13 cellular contexts compared by ENCODE assay signal in the genomic region with DNA sequence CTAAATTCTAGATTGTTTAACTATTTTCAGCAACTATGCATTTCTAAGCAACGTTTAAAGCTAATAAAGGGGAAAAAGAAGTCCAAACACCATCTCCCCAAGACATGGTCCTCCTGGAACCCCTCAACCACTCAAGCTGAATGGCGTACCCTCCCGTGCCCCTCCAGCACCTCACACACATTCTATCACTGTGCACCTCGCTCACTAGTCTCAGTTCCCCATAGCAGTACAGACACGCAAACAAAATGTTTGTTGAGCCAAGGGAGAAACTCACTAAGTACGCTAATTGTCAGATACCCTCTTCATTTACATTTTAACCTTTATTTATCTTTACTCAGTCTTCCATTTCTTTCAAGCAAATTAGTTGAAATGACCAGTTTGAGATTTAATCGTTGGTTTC.
DNase-seq lines count a peak whose midpoint lies in the region; ATAC-seq and FAIRE-seq lines count a peak whose summit lies in the region.
"Had no signal": no experiment of that assay in that cellular context is flagged by ENCODE, and none has a peak within 500 bp of the region (broad histone marks: within the 10 kb centered on the region; RNA-seq: fewer than 3 reads in every experiment).

No MANE protein-coding gene starts in this region.

- ATAC-seq in GM21390 (IDR thresholded peaks at IDR 0.05; ENCODE audit: unreplicated experiment) (peak; percentile 60), HG03095 (IDR thresholded peaks at IDR 0.05; ENCODE audit: unreplicated experiment) (peak; percentile 66), HG03135 (IDR thresholded peaks at IDR 0.05; ENCODE audit: unreplicated experiment) (no peak)
- no peak for ATAC-seq in activated naive CD8-positive, alpha-beta T cell treated with anti-CD3 and anti-CD28 coated beads, Interleukin-2, amount 50 U/mL, for 24 hours
- ATAC-seq: natural killer cell treated with Interleukin-12 subunit alpha and Interleukin-12 subunit beta and Interleukin-15 and Interleukin-18, amount 100 ng/mL, for 72 hours had no signal

- peak overlapping the region; percentile 36 for H3K27ac Mint-ChIP-seq in activated naive CD8-positive, alpha-beta T cell treated with anti-CD3 and anti-CD28 coated beads, Interleukin-2, amount 50 U/mL, for 24 hours
- H3K27ac Mint-ChIP-seq: natural killer cell treated with Interleukin-12 subunit alpha and Interleukin-12 subunit beta and Interleukin-15 and Interleukin-18, amount 100 ng/mL, for 72 hours had no signal

- H3K36me3 Mint-ChIP-seq in activated naive CD8-positive, alpha-beta T cell treated with anti-CD3 and anti-CD28 coated beads, Interleukin-2, amount 50 U/mL, for 24 hours (ENCODE audit: low read depth), result peaks cover 2% of the 10 kb centered on the region
- H3K36me3 Mint-ChIP-seq: natural killer cell treated with Interleukin-12 subunit alpha and Interleukin-12 subunit beta and Interleukin-15 and Interleukin-18, amount 100 ng/mL, for 72 hours had no signal

- FAIRE-seq in GM18507 (lab: Jason Lieb, UNC), result peak; percentile 84
- FAIRE-seq: RCC 7860 had no signal

- peaks cover 31% of the 10 kb centered on the region for H3K4me1 Mint-ChIP-seq in activated naive CD8-positive, alpha-beta T cell treated with anti-CD3 and anti-CD28 coated beads, Interleukin-2, amount 50 U/mL, for 24 hours

- H3K4me3 Mint-ChIP-seq in activated naive CD8-positive, alpha-beta T cell treated with anti-CD3 and anti-CD28 coated beads, Interleukin-2, amount 50 U/mL, for 24 hours, result no peak overlapping the region
- H3K4me3 Mint-ChIP-seq: natural killer cell treated with Interleukin-12 subunit alpha and Interleukin-12 subunit beta and Interleukin-15 and Interleukin-18, amount 100 ng/mL, for 72 hours had no signal

- no peaks in the 10 kb centered on the region for H3K27me3 Mint-ChIP-seq in activated naive CD8-positive, alpha-beta T cell treated with anti-CD3 and anti-CD28 coated beads, Interleukin-2, amount 50 U/mL, for 24 hours
- H3K27me3 Mint-ChIP-seq: natural killer cell treated with Interleukin-12 subunit alpha and Interleukin-12 subunit beta and Interleukin-15 and Interleukin-18, amount 100 ng/mL, for 72 hours had no signal

- peak; percentile 32 for DNase-seq in GM18507 (ENCODE audit: extremely low spot score, insufficient read length, low read depth)
- no peak for DNase-seq in activated naive CD8-positive, alpha-beta T cell treated with anti-CD3 and anti-CD28 coated beads, Interleukin-2, amount 50 U/mL, for 24 hours
- no peak for DNase-seq in NCI-H1105 (lab: John Stamatoyannopoulos, UW)
- no peak for DNase-seq in NCI-H1417 (lab: John Stamatoyannopoulos, UW)
- DNase-seq in NCI-H2107 (lab: John Stamatoyannopoulos, UW), result no peak
- DNase-seq: H7, T1000, uterus had no signal

- no peaks in the 10 kb centered on the region for H3K9me3 Mint-ChIP-seq in activated naive CD8-positive, alpha-beta T cell treated with anti-CD3 and anti-CD28 coated beads, Interleukin-2, amount 50 U/mL, for 24 hours
- H3K9me3 Mint-ChIP-seq: natural killer cell treated with Interleukin-12 subunit alpha and Interleukin-12 subunit beta and Interleukin-15 and Interleukin-18, amount 100 ng/mL, for 72 hours had no signal

Comparison
In these comparisons a context has a peak if more than half of its experiments do, and no peak if none do; other contexts are left out.
1. ATAC-seq: peak in GM21390 (single experiment) and HG03095 (single experiment); none in activated naive CD8-positive, alpha-beta T cell treated with anti-CD3 and anti-CD28 coated beads, Interleukin-2, amount 50 U/mL, for 24 hours (single experiment) and HG03135 (single experiment).